9 cellular contexts compared by ENCODE assay signal in genomic region chr1:204384636-204385354, GRCh38. TPM values are rescaled to one million over a fixed set of nuclear protein-coding genes. Genes with fewer than 3 reads are reported as not detected.
DNase-seq lines count a peak whose midpoint lies in the region; ATAC-seq and TF ChIP-seq lines count a peak whose summit lies in the region.
"Had no signal": no experiment of that assay in that cellular context is flagged by ENCODE, and none has a peak within 500 bp of the region (broad histone marks: within the 10 kb centered on the region; RNA-seq: fewer than 3 reads in every experiment).

No MANE protein-coding gene starts in this region.

- intact Hi-C loops in sigmoid colon (cut with DNase I), result no loop called here

- 0 out of 2 replicates have a peak overlapping the region, but pooled peaks have one; percentile 2 for H3K4me2 ChIP-seq in SK-N-SH

- H3K9me3 ChIP-seq in SK-N-SH, result no peaks in the 10 kb centered on the region
- H3K9me3 ChIP-seq in sigmoid colon, result no peaks in the 10 kb centered on the region
- H3K9me3 ChIP-seq in Peyer's patch, result no peaks in the 10 kb centered on the region
- H3K9me3 ChIP-seq: left lung had no signal

- WGBS in SK-N-SH (ENCODE audit: low lambda C conversion rate), result 79% methylated on average over 7 of the region's 7 CpGs
- WGBS in sigmoid colon, 2 donors, result 72 to 84% methylated on average over 7 of the region's 7 CpGs

- H3K79me2 ChIP-seq in SK-N-SH (ENCODE audit: insufficient read depth), result no peaks in the 10 kb centered on the region

- TF ChIP-seq RAD21 in SK-N-SH (IDR thresholded peaks at IDR 0.05; ENCODE audit: low read length), result no peak

- no peaks in the 10 kb centered on the region for H4K20me1 ChIP-seq in SK-N-SH (ENCODE audit: insufficient read depth)

- POLR2A ChIA-PET in SK-N-SH (lab: Yijun Ruan, JAX), result interaction anchor here (0.7 kb wide), 1 partner anchor 10 kb away, joined by 3 read pairs; no protein-coding TSS in a partner anchor

- H2AFZ ChIP-seq in SK-N-SH (ENCODE audit: low read depth), result no peak overlapping the region

- H3K36me3 ChIP-seq in SK-N-SH (replicated peaks in 1 of 2; ENCODE audit: control insufficient read depth in 1 of 2, insufficient read depth in 2 of 2, low read length in 1 of 2) (no peaks in the 10 kb centered on the region), sigmoid colon (no peaks in the 10 kb centered on the region), Peyer's patch (no peaks in the 10 kb centered on the region)
- H3K36me3 ChIP-seq: left lung had no signal

- peaks cover 3% of the 10 kb centered on the region for H3K27me3 ChIP-seq in SK-N-SH (ENCODE audit: insufficient read depth)
- H3K27me3 ChIP-seq in foreskin keratinocyte, result peaks cover 14% of the 10 kb centered on the region
- H3K27me3 ChIP-seq in sigmoid colon, result no peaks in the 10 kb centered on the region
- no peaks in the 10 kb centered on the region for H3K27me3 ChIP-seq in Peyer's patch

- no peak for TF ChIP-seq EP300 in SK-N-SH (IDR thresholded peaks at IDR 0.05; ENCODE audit: borderline replicate concordance in 1 of 2, low read depth in 1 of 2, low read length in 1 of 2)
- TF ChIP-seq EP300 in sigmoid colon (IDR thresholded peaks at IDR 0.05), result no peak

- DNase-seq in GOT3 (lab: John Stamatoyannopoulos, UW), result peak; percentile 16
- DNase-seq in SK-N-SH, result peak; percentile 48
- DNase-seq in foreskin keratinocyte, result peak in 1 of 2 donors; percentile 40
- DNase-seq in sigmoid colon, result peak; percentile 70
- DNase-seq in Peyer's patch, result no peak
- no peak for DNase-seq in GDM1 (lab: John Stamatoyannopoulos, UW)

- peaks cover 3 to 9% of the 10 kb centered on the region in 2 experiments; a peak in 1 of 4 replicates for H3K4me1 ChIP-seq in SK-N-SH (ENCODE audit: control insufficient read depth in 1 of 2, insufficient read depth in 2 of 2, low read depth in 1 of 2, low read length in 1 of 2)
- H3K4me1 ChIP-seq in foreskin keratinocyte, result peaks cover 5% of the 10 kb centered on the region
- peaks cover 0 to 5% (median 0%) of the 10 kb centered on the region in 4 donors for H3K4me1 ChIP-seq in sigmoid colon
- peaks cover 0 to 2% (median 0%) of the 10 kb centered on the region in 4 donors for H3K4me1 ChIP-seq in Peyer's patch
- H3K4me1 ChIP-seq: left lung had no signal

- no peak for TF ChIP-seq CTCF in SK-N-SH (IDR thresholded peaks at IDR 0.05)
- no peak for TF ChIP-seq CTCF in foreskin keratinocyte (conservative IDR thresholded peaks at IDR 0.05)
- no peak for TF ChIP-seq CTCF in sigmoid colon (IDR thresholded peaks at IDR 0.05)
- TF ChIP-seq CTCF in Peyer's patch (IDR thresholded peaks at IDR 0.05), result no peak

- CTCF ChIA-PET in SK-N-SH (lab: Yijun Ruan, JAX), result interaction anchor here (0.8 to 3.0 kb wide), 9 partner anchors 12 to 256 kb away, joined by 3 to 20 read pairs (median 4); no protein-coding TSS in a partner anchor

- H3K27ac ChIP-seq in SK-N-SH (ENCODE audit: low read depth in 2 of 2, low read length in 1 of 2) (no peak overlapping the region; a peak in 1 of 4 replicates), foreskin keratinocyte (no peak overlapping the region), sigmoid colon (no peak overlapping the region), Peyer's patch (no peak overlapping the region)
- H3K27ac ChIP-seq: left lung had no signal

- ATAC-seq in foreskin keratinocyte (peak; percentile 49), GM19455 (IDR thresholded peaks at IDR 0.05; ENCODE audit: unreplicated experiment) (no peak), HG03135 (IDR thresholded peaks at IDR 0.05; ENCODE audit: unreplicated experiment) (no peak)
- ATAC-seq: left lung had no signal

- no peak overlapping the region for H3K4me3 ChIP-seq in SK-N-SH (ENCODE audit: low read depth in 2 of 2, low read length in 1 of 2)
- no peak overlapping the region for H3K4me3 ChIP-seq in sigmoid colon
- H3K4me3 ChIP-seq in Peyer's patch, result no peak overlapping the region
- H3K4me3 ChIP-seq: left lung had no signal

- H3K9me2 ChIP-seq in SK-N-SH, result no peaks in the 10 kb centered on the region

- TF ChIP-seq POLR2A in sigmoid colon (IDR thresholded peaks at IDR 0.05) (no peak), Peyer's patch (IDR thresholded peaks at IDR 0.05) (no peak)

- no peak overlapping the region for H3K9ac ChIP-seq in SK-N-SH

- no peaks in the 10 kb centered on the region for H3F3A ChIP-seq in SK-N-SH (replicated peaks; ENCODE audit: insufficient read depth)

TF ChIP-seq in SK-N-SH, 30 proteins besides CTCF, POLR2A, EP300 and RAD21:
- TF ChIP-seq RXRA (IDR thresholded peaks at IDR 0.05; ENCODE audit: borderline replicate concordance, low read depth) (no peak), NFIC (IDR thresholded peaks at IDR 0.05; ENCODE audit: borderline replicate concordance) (peak; percentile 70; the same call in 1 of the 2 replicates), YY1 (IDR thresholded peaks at IDR 0.05; ENCODE audit: low read depth) (peak; percentile 78)

RNA-seq across cellular contexts. Expression of gene PLEKHA6, which starts 25.1 kb away (rescaled TPM):
- 1.2 and 3.1 TPM in 2 replicates for polyA plus RNA-seq in SK-N-SH (2012; rRNA removed)
- 1.5 and 3.4 TPM in 2 replicates for polyA plus RNA-seq in SK-N-SH (2012; cell fraction: cytosol; rRNA removed)
- polyA plus RNA-seq in SK-N-SH (2012; cell fraction: nucleus; rRNA removed), result 6.3 and 7.7 TPM in 2 replicates
- 4.4 and 6.0 TPM in 2 replicates for total RNA-seq in foreskin keratinocyte
- polyA plus RNA-seq in foreskin keratinocyte, result 2.0 and 2.4 TPM in 2 replicates
- 10 to 100 TPM in 1 of 4 donors, 1 to 10 TPM in 3; 5.6 to 15.0 (median 8.5) TPM for total RNA-seq in sigmoid colon
- 10 to 100 TPM; 22.2 to 58.7 (median 40.5) TPM for polyA plus RNA-seq in sigmoid colon
- total RNA-seq in Peyer's patch, result 10 to 100 TPM; 57.3 to 91.6 (median 70.2) TPM

RNA-seq across cellular contexts. Expression of gene PPP1R15B, which starts 26.8 kb away (rescaled TPM):
- polyA plus RNA-seq in SK-N-SH (2012; rRNA removed) (12.1 and 14.3 TPM in 2 replicates), foreskin keratinocyte (7.0 and 8.8 TPM in 2 replicates), sigmoid colon (10 to 100 TPM in 1 of 3 donors, 1 to 10 TPM in 2; 9.0 to 31.3 (median 9.5) TPM)
- polyA plus RNA-seq in SK-N-SH (2012; cell fraction: cytosol; rRNA removed), result 13.1 and 13.4 TPM in 2 replicates
- polyA plus RNA-seq in SK-N-SH (2012; cell fraction: nucleus; rRNA removed), result 10.3 and 13.2 TPM in 2 replicates
- total RNA-seq in foreskin keratinocyte (28.8 TPM in 2 replicates), sigmoid colon (10 to 100 TPM; 40.0 to 44.7 (median 42.9) TPM), Peyer's patch (10 to 100 TPM; 33.8 to 90.5 (median 72.3) TPM)

Comparison
In these comparisons a context has a peak if more than half of its experiments do, and no peak if none do; other contexts are left out.
1. DNase-seq: peak in GOT3 (single experiment), SK-N-SH (single experiment) and sigmoid colon (single experiment); none in Peyer's patch (0 of 3) and GDM1 (single experiment).